ENCODE assay signal across 8 cellular contexts in the genomic region with DNA sequence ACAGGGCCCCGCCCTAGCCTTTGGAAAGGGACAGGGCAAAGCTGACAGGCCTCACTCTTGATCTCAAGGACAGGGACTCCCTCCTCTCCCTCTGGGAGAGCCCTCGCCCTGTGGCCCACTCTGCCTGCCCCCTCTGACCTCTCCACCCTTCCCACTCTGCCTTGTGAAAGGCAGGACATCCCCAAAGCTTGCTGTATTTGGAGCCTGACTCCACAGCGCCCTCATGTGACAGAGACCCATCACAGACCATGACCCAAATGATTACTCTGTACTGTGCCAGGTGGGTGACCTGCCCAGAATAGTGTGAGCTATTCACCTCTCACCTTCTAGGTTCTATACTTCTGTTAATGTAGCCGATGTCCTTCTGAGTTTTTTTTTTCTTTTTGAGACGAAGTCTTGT. TPM values are rescaled to one million over a fixed set of nuclear protein-coding genes. Genes with fewer than 3 reads are reported as not detected.
DNase-seq lines count a peak whose midpoint lies in the region; ATAC-seq and TF ChIP-seq lines count a peak whose summit lies in the region.

No MANE protein-coding gene starts in this region.

- no peak for TF ChIP-seq POLR2A in gastrocnemius medialis (IDR thresholded peaks at IDR 0.05)

- H3K9me3 Mint-ChIP-seq in HFFc6 = no peaks in the 10 kb centered on the region
- H3K9me3 Mint-ChIP-seq in WTC11 = no peaks in the 10 kb centered on the region
- H3K9me3 Mint-ChIP-seq in glutamatergic neuron (ENCODE audit: unreplicated experiment) = peaks cover 2% of the 10 kb centered on the region

- TF ChIP-seq CTCF in DND-41 (IDR thresholded peaks at IDR 0.05; ENCODE audit: borderline replicate concordance, extremely low read depth, low read length, poor library complexity, severe bottlenecking) = peak; percentile 66
- peak; percentile 80 for TF ChIP-seq CTCF in HFFc6 (IDR thresholded peaks at IDR 0.05)
- peak; percentile 78 for TF ChIP-seq CTCF in WTC11 (IDR thresholded peaks at IDR 0.05)
- peak; percentile 74 for TF ChIP-seq CTCF in glutamatergic neuron (IDR thresholded peaks at IDR 0.05; ENCODE audit: partially characterized antibody, unreplicated experiment)
- peak; percentile 59 to 74 (median 63) for TF ChIP-seq CTCF in gastrocnemius medialis (IDR thresholded peaks at IDR 0.05 in 4 of 5, conservative IDR thresholded peaks at IDR 0.05 in 1 of 5)

- H2AFZ ChIP-seq in DND-41 (ENCODE audit: low read depth, low read length) = no peak overlapping the region

- H3K9me3 ChIP-seq in DND-41 (ENCODE audit: insufficient read depth, low read length, severe bottlenecking) (no peaks in the 10 kb centered on the region), gastrocnemius medialis (no peaks in the 10 kb centered on the region)

- peaks cover 21% of the 10 kb centered on the region for H3K4me1 Mint-ChIP-seq in HFFc6 (ENCODE audit: low read depth)
- H3K4me1 Mint-ChIP-seq in WTC11 = 0 out of 2 replicates have a peak, but pooled peaks cover 4% of the 10 kb centered on the region
- peaks cover 3% of the 10 kb centered on the region for H3K4me1 Mint-ChIP-seq in glutamatergic neuron (ENCODE audit: low read depth, unreplicated experiment)

- H3K4me1 ChIP-seq in DND-41 (ENCODE audit: insufficient read depth, low read length) (no peaks in the 10 kb centered on the region), gastrocnemius medialis (peaks cover 62 to 81% of the 10 kb centered on the region in 2 donors)

- intact Hi-C loops in gastrocnemius medialis (cut with DNase I; ENCODE audit: low total_unique reads) = loop anchor here (1.0 to 5.0 kb wide), 3 partner anchors 19 to 140 kb away; partner anchors contain the start of genes P2RY2 and RELT

- POLR2A ChIA-PET in WTC11 (lab: Charles Lee) = interaction anchor here (0.6 to 1.8 kb wide), 3 partner anchors 17 to 424 kb away, joined by 3 to 5 read pairs (median 3); partner anchors contain the start of gene FCHSD2

- H3K27me3 ChIP-seq in DND-41 (ENCODE audit: insufficient read depth, low read length, poor library complexity) (no peaks in the 10 kb centered on the region), gastrocnemius medialis (no peaks in the 10 kb centered on the region)

- H3K27ac Mint-ChIP-seq in HFFc6 (no peak overlapping the region), WTC11 (no peak overlapping the region), glutamatergic neuron (ENCODE audit: unreplicated experiment) (no peak overlapping the region)

- no peaks in the 10 kb centered on the region for H3K79me2 ChIP-seq in DND-41 (ENCODE audit: insufficient read depth, low read length)

- H3K36me3 ChIP-seq in DND-41 (ENCODE audit: insufficient read depth, low read length) (no peaks in the 10 kb centered on the region), gastrocnemius medialis (peaks cover 0 to 7% of the 10 kb centered on the region in 2 donors)

- H3K4me3 ChIP-seq in DND-41 (ENCODE audit: low read depth in 1 of 2, low read length in 2 of 2) (no peak overlapping the region), gastrocnemius medialis (no peak overlapping the region)

- ATAC-seq in DND-41 (ENCODE audit: insufficient read depth, low read depth) (peak; percentile 72), WTC11 (peak; percentile 94), gastrocnemius medialis (peak; percentile 39 to 42), HG03025 (IDR thresholded peaks at IDR 0.05; ENCODE audit: low FRiP score, unreplicated experiment) (no peak)

- in situ Hi-C loops in gastrocnemius medialis (cut with MboI; ENCODE audit: low sequenced_read_pairs in 4 of 4) = no loop called here

- no peak overlapping the region for H3K4me2 ChIP-seq in DND-41 (ENCODE audit: insufficient read depth, low read length)

- H3K27ac ChIP-seq in DND-41 (ENCODE audit: low read length) (no peak overlapping the region), gastrocnemius medialis (peak overlapping the region; percentile 92 to 98 (median 96))

- H3K4me3 Mint-ChIP-seq in HFFc6 = no peak overlapping the region
- no peak overlapping the region for H3K4me3 Mint-ChIP-seq in WTC11
- H3K4me3 Mint-ChIP-seq in glutamatergic neuron (ENCODE audit: unreplicated experiment) = no peak overlapping the region

- DNase-seq in DND-41 (peak; percentile 46), HFFc6 (peak; percentile 13), WTC11 (ENCODE audit: low spot score) (peak; percentile 83), glutamatergic neuron (peak; percentile 72), gastrocnemius medialis (peak; percentile 64 to 91), DMS153 (lab: John Stamatoyannopoulos, UW) (no peak), OCI-M2 (lab: John Stamatoyannopoulos, UW; ENCODE audit: unreplicated experiment) (no peak)

- H3K9ac ChIP-seq in DND-41 (ENCODE audit: low read depth, low read length) = no peak overlapping the region

- H4K20me1 ChIP-seq in DND-41 (ENCODE audit: insufficient read depth, low read length) = no peaks in the 10 kb centered on the region

- H3K27me3 Mint-ChIP-seq in HFFc6 (ENCODE audit: insufficient read depth) (peaks cover 1% of the 10 kb centered on the region), WTC11 (ENCODE audit: low read depth) (no peaks in the 10 kb centered on the region), glutamatergic neuron (ENCODE audit: unreplicated experiment) (peaks cover 2% of the 10 kb centered on the region)

- CTCF ChIA-PET in WTC11 (lab: Charles Lee) = interaction anchor here (0.5 to 6.1 kb wide), 58 partner anchors 9 to 695 kb away, joined by 3 to 129 read pairs (median 6); partner anchors contain the start of genes FCHSD2, P2RY2, P2RY6 and STARD10

- no peaks in the 10 kb centered on the region for H3K36me3 Mint-ChIP-seq in HFFc6 (ENCODE audit: low read depth)
- H3K36me3 Mint-ChIP-seq in WTC11 = no peaks in the 10 kb centered on the region
- no peaks in the 10 kb centered on the region for H3K36me3 Mint-ChIP-seq in glutamatergic neuron (ENCODE audit: unreplicated experiment)

TF ChIP-seq in WTC11, 78 proteins besides CTCF, POLR2A, EP300 and RAD21 (continues in another document):
- TF ChIP-seq ETV6 (CRISPR knock-in tag; IDR thresholded peaks at IDR 0.05) (no peak), TEAD4 (CRISPR knock-in tag; IDR thresholded peaks at IDR 0.05) (no peak), ZSCAN18 (CRISPR knock-in tag; IDR thresholded peaks at IDR 0.05) (no peak), SMAD4 (CRISPR knock-in tag; IDR thresholded peaks at IDR 0.05) (no peak)
- TF ChIP-seq, protein P1, sequence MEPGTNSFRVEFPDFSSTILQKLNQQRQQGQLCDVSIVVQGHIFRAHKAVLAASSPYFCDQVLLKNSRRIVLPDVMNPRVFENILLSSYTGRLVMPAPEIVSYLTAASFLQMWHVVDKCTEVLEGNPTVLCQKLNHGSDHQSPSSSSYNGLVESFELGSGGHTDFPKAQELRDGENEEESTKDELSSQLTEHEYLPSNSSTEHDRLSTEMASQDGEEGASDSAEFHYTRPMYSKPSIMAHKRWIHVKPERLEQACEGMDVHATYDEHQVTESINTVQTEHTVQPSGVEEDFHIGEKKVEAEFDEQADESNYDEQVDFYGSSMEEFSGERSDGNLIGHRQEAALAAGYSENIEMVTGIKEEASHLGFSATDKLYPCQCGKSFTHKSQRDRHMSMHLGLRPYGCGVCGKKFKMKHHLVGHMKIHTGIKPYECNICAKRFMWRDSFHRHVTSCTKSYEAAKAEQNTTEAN (CRISPR knock-in tag; IDR thresholded peaks at IDR 0.05) = no peak
- TF ChIP-seq, protein P2, sequence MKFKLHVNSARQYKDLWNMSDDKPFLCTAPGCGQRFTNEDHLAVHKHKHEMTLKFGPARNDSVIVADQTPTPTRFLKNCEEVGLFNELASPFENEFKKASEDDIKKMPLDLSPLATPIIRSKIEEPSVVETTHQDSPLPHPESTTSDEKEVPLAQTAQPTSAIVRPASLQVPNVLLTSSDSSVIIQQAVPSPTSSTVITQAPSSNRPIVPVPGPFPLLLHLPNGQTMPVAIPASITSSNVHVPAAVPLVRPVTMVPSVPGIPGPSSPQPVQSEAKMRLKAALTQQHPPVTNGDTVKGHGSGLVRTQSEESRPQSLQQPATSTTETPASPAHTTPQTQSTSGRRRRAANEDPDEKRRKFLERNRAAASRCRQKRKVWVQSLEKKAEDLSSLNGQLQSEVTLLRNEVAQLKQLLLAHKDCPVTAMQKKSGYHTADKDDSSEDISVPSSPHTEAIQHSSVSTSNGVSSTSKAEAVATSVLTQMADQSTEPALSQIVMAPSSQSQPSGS (CRISPR knock-in tag; IDR thresholded peaks at IDR 0.05; ENCODE audit: borderline replicate concordance, low read depth) = no peak

RNA-seq across cellular contexts. Expression of gene P2RY2, which starts 18.8 kb away (rescaled TPM):
- under 1 TPM in 5 of 6 experiments, not detected in 1; 0.08 to 0.20 (median 0.16) TPM for total RNA-seq in HFFc6 (2021; fragmentation: NEBNext Ultra II Directional; extraction: Animal tissue kit (Norgen Biotek cat#: 25700))
- total RNA-seq in WTC11 (2021) (0.94 to 1.2 TPM (median 1.2 TPM) in 3 replicates), glutamatergic neuron (ENCODE audit: unreplicated experiment) (0.69 TPM), gastrocnemius medialis (10 to 100 TPM; 21.8 to 52.6 (median 44.5) TPM)

RNA-seq across cellular contexts. Expression of gene P2RY6, which starts 35.3 kb away (rescaled TPM):
- total RNA-seq in HFFc6 (2021; fragmentation: NEBNext Ultra II Directional; extraction: Animal tissue kit (Norgen Biotek cat#: 25700)) = 1 to 10 TPM in 4 of 6 experiments, under 1 TPM in 2; 0.54 to 2.4 (median 1.9) TPM
- total RNA-seq in WTC11 (2021) = 0.11 to 0.16 TPM in 2 of 3 replicates, not detected in the other
- total RNA-seq in glutamatergic neuron (ENCODE audit: unreplicated experiment) = not detected
- 1 to 10 TPM in 2 of 4 donors, under 1 TPM in 1, not detected in 1; 0.78 to 2.8 (median 1.1) TPM for total RNA-seq in gastrocnemius medialis

Comparison
In these comparisons a context has a peak if more than half of its experiments do, and no peak if none do; other contexts are left out.
1. DNase-seq: peak in DND-41 (single experiment), HFFc6 (single experiment), WTC11 (single experiment), glutamatergic neuron (single experiment) and gastrocnemius medialis (2 of 2); none in DMS153 (single experiment) and OCI-M2 (single experiment).
2. RNA of gene P2RY2, which starts 18.8 kb away (total RNA-seq): 21.8 to 52.6 TPM in gastrocnemius medialis; 0.94 to 1.2 TPM in WTC11, 0.69 TPM in glutamatergic neuron (single experiment) and 0.08 to 0.20 TPM in HFFc6; every median in the first group is over 10 times any median in the second.
3. Peak in every context shown above with its lines, with median percentiles within 50 percentile points of each other: CTCF ChIP-seq.